8 cellular contexts compared by ENCODE assay signal in genomic region chr6:89433637-89434499, GRCh38. TPM values are rescaled to one million over a fixed set of nuclear protein-coding genes. Genes with fewer than 3 reads are reported as not detected.
DNase-seq lines count a peak whose midpoint lies in the region; ATAC-seq and TF ChIP-seq lines count a peak whose summit lies in the region.

No MANE protein-coding gene starts in this region.

- H3K4me3 ChIP-seq in Caco-2 (ENCODE audit: low read depth, low read length), result peak overlapping the region; percentile 59
- peak overlapping the region; percentile 2 to 53 (median 46) for H3K4me3 ChIP-seq in fibroblast of lung (replicated peaks in 1 of 4; ENCODE audit: control extremely low read depth in 1 of 4, insufficient read depth in 1 of 4, low read depth in 3 of 4, low read length in 4 of 4)

- peak overlapping the region; percentile 65 for H3K4me3 Mint-ChIP-seq in Caco-2 (ENCODE audit: unreplicated experiment)
- H3K4me3 Mint-ChIP-seq in neural crest cell, result peak overlapping the region; percentile 91

- no peaks in the 10 kb centered on the region for H3K27me3 ChIP-seq in Caco-2 (replicated peaks; ENCODE audit: control insufficient read depth, insufficient read depth, low read length)
- peaks cover 8% of the 10 kb centered on the region for H3K27me3 ChIP-seq in fibroblast of lung (ENCODE audit: control insufficient read depth, insufficient read depth, low read length)

- H3K9me3 Mint-ChIP-seq in Caco-2 (ENCODE audit: unreplicated experiment), result no peaks in the 10 kb centered on the region
- peaks cover 3% of the 10 kb centered on the region for H3K9me3 Mint-ChIP-seq in neural crest cell

- H3K4me1 ChIP-seq in Caco-2 (peaks cover 7% of the 10 kb centered on the region; the same call in 1 of the 2 replicates), fibroblast of lung (ENCODE audit: control insufficient read depth, extremely low read depth, insufficient read depth, low read length) (no peaks in the 10 kb centered on the region)

- H3K9me3 ChIP-seq in Caco-2, result no peaks in the 10 kb centered on the region
- no peaks in the 10 kb centered on the region for H3K9me3 ChIP-seq in fibroblast of lung (ENCODE audit: control insufficient read depth, insufficient read depth, low read depth, low read length)

- H3K36me3 ChIP-seq in Caco-2 (ENCODE audit: control insufficient read depth, insufficient read depth, low read length) (no peaks in the 10 kb centered on the region), fibroblast of lung (ENCODE audit: control insufficient read depth, insufficient read depth, low read length) (no peaks in the 10 kb centered on the region)

- CTCF ChIA-PET in Caco-2 (lab: Charles Lee), result interaction anchor here (0.6 kb wide), 1 partner anchor 91 kb away, joined by 3 read pairs; no protein-coding TSS in a partner anchor

- TF ChIP-seq CTCF in Caco-2 (IDR thresholded peaks at IDR 0.05; ENCODE audit: insufficient read depth in 1 of 2, low read depth in 1 of 2, low read length in 1 of 2, severe bottlenecking in 1 of 2, unreplicated experiment in 1 of 2) (no peak), fibroblast of lung (conservative IDR thresholded peaks at IDR 0.05 in 1 of 2, IDR thresholded peaks at IDR 0.05 in 1 of 2; ENCODE audit: low read depth in 1 of 2, low read length in 2 of 2) (no peak), neural crest cell (conservative IDR thresholded peaks at IDR 0.05) (no peak)

- H2AFZ ChIP-seq in fibroblast of lung (ENCODE audit: low read length), result no peak overlapping the region

- H3K27ac Mint-ChIP-seq in Caco-2 (ENCODE audit: unreplicated experiment), result peak overlapping the region; percentile 51
- no peak overlapping the region for H3K27ac Mint-ChIP-seq in neural crest cell (ENCODE audit: unreplicated experiment)

- peaks cover 8% of the 10 kb centered on the region for H3K27me3 Mint-ChIP-seq in Caco-2 (ENCODE audit: insufficient read depth, unreplicated experiment)
- peaks cover 25% of the 10 kb centered on the region for H3K27me3 Mint-ChIP-seq in neural crest cell (ENCODE audit: low read depth)

- intact Hi-C loops in Caco-2 (cut with micrococcal nuclease; ENCODE audit: unreplicated experiment), result loop anchor here (1.0 to 5.0 kb wide), 2 partner anchors 57 to 176 kb away; no protein-coding TSS in a partner anchor

- no peak for DNase-seq in Caco-2
- peak; percentile 24 for DNase-seq in NCI-H2029 (lab: John Stamatoyannopoulos, UW)
- DNase-seq in activated CD8-positive, alpha-beta memory T cell treated with anti-CD3 and anti-CD28 coated beads, Interleukin-2, amount 50 U/mL, for 4 hours, result peak; percentile 27
- no peak for DNase-seq in fibroblast of lung (ENCODE audit: low read depth in 2 of 2)
- no peak for DNase-seq in neural crest cell (ENCODE audit: low read depth, low spot score)
- no peak for DNase-seq in NK-92 (lab: John Stamatoyannopoulos, UW; ENCODE audit: unreplicated experiment)

- POLR2A ChIA-PET in Caco-2 (lab: Charles Lee), result no interaction called here

- H4K20me1 ChIP-seq in fibroblast of lung (ENCODE audit: control insufficient read depth, extremely low read depth, insufficient read depth, low read length), result no peaks in the 10 kb centered on the region

- H3K9ac ChIP-seq in fibroblast of lung (ENCODE audit: insufficient read depth, low read length), result no peak overlapping the region

- H3K4me1 Mint-ChIP-seq in Caco-2 (ENCODE audit: low read depth, unreplicated experiment) (peaks cover 6% of the 10 kb centered on the region), neural crest cell (peaks cover 40% of the 10 kb centered on the region)

- H3K36me3 Mint-ChIP-seq in Caco-2 (ENCODE audit: insufficient read depth, unreplicated experiment) (no peaks in the 10 kb centered on the region), neural crest cell (ENCODE audit: low read depth) (no peaks in the 10 kb centered on the region)

- H3K27ac ChIP-seq in fibroblast of lung (ENCODE audit: insufficient read depth, low read length), result no peak overlapping the region

- BruUV-seq in Caco-2 (replicated peaks; lab: Mats Ljungman, UMichigan), result TSS peak; percentile 19

- no peaks in the 10 kb centered on the region for H3K79me2 ChIP-seq in fibroblast of lung (ENCODE audit: control insufficient read depth, insufficient read depth, low read length)

- peak overlapping the region; percentile 68 for H3K4me2 ChIP-seq in fibroblast of lung (ENCODE audit: extremely low read depth, insufficient read depth, low read length)

- peak; percentile 31 for ATAC-seq in GM21717 (IDR thresholded peaks at IDR 0.05; ENCODE audit: unreplicated experiment)
- ATAC-seq in GM18858 (IDR thresholded peaks at IDR 0.05; ENCODE audit: unreplicated experiment), result no peak

RNA-seq across cellular contexts. Expression of gene ANKRD6, which starts 0.9 kb away (rescaled TPM):
- total RNA-seq in Caco-2 (2022) (20.5 and 25.6 TPM in 2 replicates), fibroblast of lung (2.3 and 3.6 TPM in 2 replicates), neural crest cell (20.5 and 20.7 TPM in 2 replicates)
- 0.39 and 0.63 TPM in 2 replicates for polyA plus RNA-seq in fibroblast of lung
- 0.73 and 0.98 TPM in 2 replicates for polyA plus RNA-seq in fibroblast of lung (2012)
- polyA minus RNA-seq in fibroblast of lung (ENCODE audit: low replicate concordance), result 4.5 TPM in 1 of 2 replicates, not detected in the other

RNA-seq across cellular contexts. Expression of gene RRAGD, which starts 21.8 kb away (rescaled TPM):
- total RNA-seq in Caco-2 (2022) (5.9 and 8.0 TPM in 2 replicates), fibroblast of lung (1.8 TPM in 2 replicates), neural crest cell (12.8 and 14.0 TPM in 2 replicates)
- polyA plus RNA-seq in fibroblast of lung, result 0.07 and 0.08 TPM in 2 replicates
- polyA plus RNA-seq in fibroblast of lung (2012), result 0.23 TPM in 1 of 2 replicates, not detected in the other
- polyA minus RNA-seq in fibroblast of lung (ENCODE audit: low replicate concordance), result not detected in 2 replicates

Comparison
In these comparisons a context has a peak if more than half of its experiments do, and no peak if none do; other contexts are left out.
1. DNase-seq: peak in NCI-H2029 (single experiment) and activated CD8-positive, alpha-beta memory T cell treated with anti-CD3 and anti-CD28 coated beads, Interleukin-2, amount 50 U/mL, for 4 hours (single experiment); none in Caco-2 (0 of 2), fibroblast of lung (0 of 2), neural crest cell (single experiment) and NK-92 (single experiment).